ENCODE assay signal across 22 cellular contexts in genomic region chr11:27358306-27358705, GRCh38. TPM values are rescaled to one million over a fixed set of nuclear protein-coding genes. Genes with fewer than 3 reads are reported as not detected.
DNase-seq lines count a peak whose midpoint lies in the region; ATAC-seq and TF ChIP-seq lines count a peak whose summit lies in the region.
"Had no signal": no experiment of that assay in that cellular context is flagged by ENCODE, and none has a peak within 500 bp of the region (broad histone marks: within the 10 kb centered on the region; RNA-seq: fewer than 3 reads in every experiment).

No MANE protein-coding gene starts in this region.

- TF ChIP-seq POLR2A in lower leg skin (IDR thresholded peaks at IDR 0.05): no peak
- no peak for TF ChIP-seq POLR2A in Peyer's patch (IDR thresholded peaks at IDR 0.05)

- TF ChIP-seq CTCF in MM.1S (IDR thresholded peaks at IDR 0.05; ENCODE audit: low read length): no peak
- TF ChIP-seq CTCF in VCaP (conservative IDR thresholded peaks at IDR 0.05): no peak
- no peak for TF ChIP-seq CTCF in fibroblast of the aortic adventitia (IDR thresholded peaks at IDR 0.05; ENCODE audit: insufficient read depth, low read length)
- TF ChIP-seq CTCF in lower leg skin (IDR thresholded peaks at IDR 0.05): no peak
- no peak for TF ChIP-seq CTCF in Peyer's patch (IDR thresholded peaks at IDR 0.05)

- H4K20me1 ChIP-seq in MM.1S (ENCODE audit: insufficient read depth, low read length): no peaks in the 10 kb centered on the region

- WGBS in lower leg skin, 2 donors: 86 to 97% methylated on average over 1 of the region's 1 CpG

- DNase-seq in AG20443 (ENCODE audit: low spot score) (peak; percentile 35), MM.1S (no peak), fibroblast of the aortic adventitia (ENCODE audit: low read depth) (peak; percentile 17), lower leg skin (ENCODE audit: low spot score in 2 of 2) (no peak), Peyer's patch (no peak), SW 1271 (lab: John Stamatoyannopoulos, UW) (no peak)
- DNase-seq: activated CD8-positive, alpha-beta memory T cell treated with anti-CD3 and anti-CD28 coated beads, Interleukin-2, amount 50 U/mL, for 4 hours; amniotic stem cell; CD4-positive, alpha-beta memory T cell; glutamatergic neuron; H7; Karpas-422; left colon; NCI-H1417 treated with DMSO at 0.1 percent for 48 hours; NCI-H510A treated with DMSO at 0.1 percent for 48 hours; SHP77 treated with DMSO at 0.1 percent for 48 hours; stimulated activated CD4-positive, alpha-beta T cell treated with anti-CD3 and anti-CD28 coated beads, Interleukin-1b, Interleukin-23, amount 100 ng/mL, for 48 hours; T-helper 1 cell; testis had no signal

- peaks cover 20% of the 10 kb centered on the region for H3F3A ChIP-seq in MM.1S (ENCODE audit: insufficient read depth, low read length)

- H3K9me3 ChIP-seq in MM.1S (replicated peaks; ENCODE audit: insufficient read depth, low read length): no peaks in the 10 kb centered on the region
- H3K9me3 ChIP-seq in Peyer's patch: no peaks in the 10 kb centered on the region
- H3K9me3 ChIP-seq: testis had no signal

- H2AFZ ChIP-seq in MM.1S (ENCODE audit: low read length): no peak overlapping the region

- H3K4me3 ChIP-seq in MM.1S (ENCODE audit: low read length) (no peak overlapping the region), fibroblast of the aortic adventitia (ENCODE audit: low read depth, low read length) (no peak overlapping the region), lower leg skin (ENCODE audit: low read depth, poor library complexity, severe bottlenecking) (no peak overlapping the region), Peyer's patch (no peak overlapping the region)
- H3K4me3 ChIP-seq: testis had no signal

- H3K27ac ChIP-seq in MM.1S (ENCODE audit: low read length): peak overlapping the region; percentile 60; the same call in 1 of the 2 replicates
- H3K27ac ChIP-seq in VCaP: peak overlapping the region; percentile 43; the same call in 1 of the 2 replicates
- H3K27ac ChIP-seq in Peyer's patch: no peak overlapping the region
- H3K27ac ChIP-seq: testis had no signal

- H3K4me2 ChIP-seq in MM.1S (ENCODE audit: low read depth, low read length): peak overlapping the region; percentile 47; the same call in 1 of the 2 replicates

- H3K4me1 ChIP-seq in MM.1S (ENCODE audit: low read length) (peaks cover 25% of the 10 kb centered on the region), Peyer's patch (peaks cover 0 to 6% (median 0%) of the 10 kb centered on the region in 4 donors)

- H3K27me3 ChIP-seq in MM.1S (replicated peaks; ENCODE audit: insufficient read depth, low read length): no peaks in the 10 kb centered on the region
- no peaks in the 10 kb centered on the region for H3K27me3 ChIP-seq in Peyer's patch
- H3K27me3 ChIP-seq: testis had no signal

- H3K9me2 ChIP-seq in MM.1S (replicated peaks; ENCODE audit: insufficient read depth, low read length): no peaks in the 10 kb centered on the region

- intact Hi-C loops in lower leg skin (cut with DNase I; ENCODE audit: low total_unique reads): no loop called here

- H3K36me3 ChIP-seq in MM.1S (replicated peaks; ENCODE audit: insufficient read depth, low read length) (no peaks in the 10 kb centered on the region), Peyer's patch (no peaks in the 10 kb centered on the region)

- no peak for ATAC-seq in HG03520 (IDR thresholded peaks at IDR 0.05; ENCODE audit: unreplicated experiment)
- ATAC-seq: left colon; stimulated activated memory B cell treated with anti-CD40 and anti-IgM and Interleukin-4, amounts not matched to agents 10 μg/mL and 1 μg/mL and 100 μg/mL, for 72 hours had no signal

- H3K9ac ChIP-seq in MM.1S (ENCODE audit: low read length): no peak overlapping the region

- H3K79me2 ChIP-seq in MM.1S (ENCODE audit: low read length): peaks cover 35% of the 10 kb centered on the region

RNA-seq across cellular contexts. Expression of gene CCDC34, which starts 4.7 kb away (rescaled TPM):
- total RNA-seq in fibroblast of the aortic adventitia (ENCODE audit: low replicate concordance) (6.3 and 10.7 TPM in 2 replicates), lower leg skin (1 to 10 TPM; 3.2 to 5.9 (median 4.6) TPM), Peyer's patch (1 to 10 TPM in 3 of 4 donors, not detected in 1; 2.6 to 4.8 (median 3.9) TPM)

Comparison
In these comparisons a context has a peak if more than half of its experiments do, and no peak if none do; other contexts are left out.
1. DNase-seq: peak in AG20443 (single experiment) and fibroblast of the aortic adventitia (single experiment); none in MM.1S (single experiment), lower leg skin (0 of 2), Peyer's patch (0 of 3) and SW 1271 (0 of 2).
2. H3K27ac ChIP-seq: peak in MM.1S (single experiment) and VCaP (single experiment); none in Peyer's patch (0 of 4).